1 cellular context compared by ENCODE assay signal in genomic region chr2:216504376-216504762, GRCh38.
TF ChIP-seq lines count a peak whose summit lies in the region.

No MANE protein-coding gene starts in this region.

TF ChIP-seq in WTC11, 78 proteins besides CTCF, POLR2A, EP300 and RAD21 (continued from another document):
- peak; percentile 78 for TF ChIP-seq ZNF425 (CRISPR knock-in tag; conservative IDR thresholded peaks at IDR 0.05)
- TF ChIP-seq STAT6 (CRISPR knock-in tag; conservative IDR thresholded peaks at IDR 0.05; ENCODE audit: low read depth), result no peak
- TF ChIP-seq SOX15 (CRISPR knock-in tag; IDR thresholded peaks at IDR 0.05), result no peak
- peak; percentile 87; the same call in 1 of the 2 replicates for TF ChIP-seq PRRX2 (CRISPR knock-in tag; IDR thresholded peaks at IDR 0.05)
- TF ChIP-seq FOXJ3 (CRISPR knock-in tag; IDR thresholded peaks at IDR 0.05; ENCODE audit: borderline replicate concordance), result no peak
- TF ChIP-seq CDX4 (CRISPR knock-in tag; IDR thresholded peaks at IDR 0.05; ENCODE audit: borderline replicate concordance), result no peak
- TF ChIP-seq NFYB (CRISPR knock-in tag; conservative IDR thresholded peaks at IDR 0.05; ENCODE audit: low read depth), result no peak
- TF ChIP-seq KAT7 (CRISPR knock-in tag; IDR thresholded peaks at IDR 0.05; ENCODE audit: borderline replicate concordance), result no peak
- no peak for TF ChIP-seq CREM (CRISPR knock-in tag; IDR thresholded peaks at IDR 0.05)
- TF ChIP-seq ZNF263 (CRISPR knock-in tag; IDR thresholded peaks at IDR 0.05; ENCODE audit: low read depth), result no peak
- no peak for TF ChIP-seq NR3C1 (CRISPR knock-in tag; conservative IDR thresholded peaks at IDR 0.05; ENCODE audit: low read depth)
- peak; percentile 73; the same call in 1 of the 2 replicates for TF ChIP-seq ZNF671 (CRISPR knock-in tag; IDR thresholded peaks at IDR 0.05)
- TF ChIP-seq JUN (CRISPR knock-in tag; IDR thresholded peaks at IDR 0.05), result no peak
- TF ChIP-seq MYBL2 (CRISPR knock-in tag; IDR thresholded peaks at IDR 0.05), result no peak
- no peak; the same call in 1 of the 2 replicates for TF ChIP-seq ZNF532 (CRISPR knock-in tag; IDR thresholded peaks at IDR 0.05; ENCODE audit: borderline replicate concordance)
- TF ChIP-seq GABPB1 (CRISPR knock-in tag; IDR thresholded peaks at IDR 0.05), result no peak
- peak; percentile 70 for TF ChIP-seq ERG (CRISPR knock-in tag; IDR thresholded peaks at IDR 0.05)
- no peak for TF ChIP-seq ARID4B (CRISPR knock-in tag; IDR thresholded peaks at IDR 0.05; ENCODE audit: borderline replicate concordance)
- peak; percentile 53; the same call in 1 of the 2 replicates for TF ChIP-seq ZNF416 (CRISPR knock-in tag; IDR thresholded peaks at IDR 0.05)
- TF ChIP-seq ZNF281 (CRISPR knock-in tag; IDR thresholded peaks at IDR 0.05), result no peak
- no peak for TF ChIP-seq ATF6 (CRISPR knock-in tag; IDR thresholded peaks at IDR 0.05)
- TF ChIP-seq ZBTB21 (CRISPR knock-in tag; IDR thresholded peaks at IDR 0.05; ENCODE audit: borderline replicate concordance), result no peak
- no peak for TF ChIP-seq GTF2I (CRISPR knock-in tag; conservative IDR thresholded peaks at IDR 0.05)
- no peak for TF ChIP-seq FOXP4 (CRISPR knock-in tag; IDR thresholded peaks at IDR 0.05)
